1 cellular context compared by ENCODE assay signal in the genomic region with DNA sequence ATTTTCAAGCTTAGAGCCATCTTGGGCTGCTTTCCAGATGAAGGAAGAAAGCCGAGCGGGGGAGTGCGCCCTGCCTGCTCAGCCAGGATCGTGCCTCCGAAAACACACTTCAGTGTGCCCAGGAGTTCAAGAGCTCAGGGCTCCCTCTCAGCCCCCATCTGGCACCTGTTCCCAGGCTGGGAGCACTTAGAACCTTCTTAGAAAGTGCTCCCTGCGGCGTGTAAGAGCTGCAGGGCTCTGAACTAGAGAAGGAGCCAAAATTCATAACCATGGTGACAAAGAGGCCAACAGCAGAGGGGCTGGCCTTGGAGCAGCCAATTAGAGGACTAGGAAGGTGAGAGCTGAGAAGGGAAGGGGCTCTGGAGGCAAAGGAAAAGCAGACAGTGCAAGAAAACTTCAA.
TF ChIP-seq lines count a peak whose summit lies in the region.

No MANE protein-coding gene starts in this region.

TF ChIP-seq in HepG2, 621 proteins besides CTCF, POLR2A, EP300 and RAD21:
- TF ChIP-seq ZSCAN30 (CRISPR knock-in tag; IDR thresholded peaks at IDR 0.05), result no peak
- TF ChIP-seq CHCHD3 (CRISPR knock-in tag; IDR thresholded peaks at IDR 0.05), result no peak
- TF ChIP-seq, protein P1, sequence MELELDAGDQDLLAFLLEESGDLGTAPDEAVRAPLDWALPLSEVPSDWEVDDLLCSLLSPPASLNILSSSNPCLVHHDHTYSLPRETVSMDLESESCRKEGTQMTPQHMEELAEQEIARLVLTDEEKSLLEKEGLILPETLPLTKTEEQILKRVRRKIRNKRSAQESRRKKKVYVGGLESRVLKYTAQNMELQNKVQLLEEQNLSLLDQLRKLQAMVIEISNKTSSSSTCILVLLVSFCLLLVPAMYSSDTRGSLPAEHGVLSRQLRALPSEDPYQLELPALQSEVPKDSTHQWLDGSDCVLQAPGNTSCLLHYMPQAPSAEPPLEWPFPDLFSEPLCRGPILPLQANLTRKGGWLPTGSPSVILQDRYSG (CRISPR knock-in tag; IDR thresholded peaks at IDR 0.05), result no peak
- TF ChIP-seq SRSF9 (IDR thresholded peaks at IDR 0.05; ENCODE audit: borderline replicate concordance, insufficient read depth, low read depth, low read length, poor library complexity, severe bottlenecking), result no peak
- no peak for TF ChIP-seq SMAD3 (CRISPR knock-in tag; IDR thresholded peaks at IDR 0.05)
- TF ChIP-seq, protein P2, sequence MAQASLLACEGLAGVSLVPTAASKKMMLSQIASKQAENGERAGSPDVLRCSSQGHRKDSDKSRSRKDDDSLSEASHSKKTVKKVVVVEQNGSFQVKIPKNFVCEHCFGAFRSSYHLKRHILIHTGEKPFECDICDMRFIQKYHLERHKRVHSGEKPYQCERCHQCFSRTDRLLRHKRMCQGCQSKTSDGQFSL (CRISPR knock-in tag; IDR thresholded peaks at IDR 0.05), result no peak
- TF ChIP-seq, protein P3, sequence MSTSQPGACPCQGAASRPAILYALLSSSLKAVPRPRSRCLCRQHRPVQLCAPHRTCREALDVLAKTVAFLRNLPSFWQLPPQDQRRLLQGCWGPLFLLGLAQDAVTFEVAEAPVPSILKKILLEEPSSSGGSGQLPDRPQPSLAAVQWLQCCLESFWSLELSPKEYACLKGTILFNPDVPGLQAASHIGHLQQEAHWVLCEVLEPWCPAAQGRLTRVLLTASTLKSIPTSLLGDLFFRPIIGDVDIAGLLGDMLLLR (CRISPR knock-in tag; IDR thresholded peaks at IDR 0.05), result no peak
- TF ChIP-seq, protein P4, sequence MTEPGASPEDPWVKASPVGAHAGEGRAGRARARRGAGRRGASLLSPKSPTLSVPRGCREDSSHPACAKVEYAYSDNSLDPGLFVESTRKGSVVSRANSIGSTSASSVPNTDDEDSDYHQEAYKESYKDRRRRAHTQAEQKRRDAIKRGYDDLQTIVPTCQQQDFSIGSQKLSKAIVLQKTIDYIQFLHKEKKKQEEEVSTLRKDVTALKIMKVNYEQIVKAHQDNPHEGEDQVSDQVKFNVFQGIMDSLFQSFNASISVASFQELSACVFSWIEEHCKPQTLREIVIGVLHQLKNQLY (CRISPR knock-in tag; IDR thresholded peaks at IDR 0.05), result no peak
- TF ChIP-seq FOXP1 (IDR thresholded peaks at IDR 0.05), result no peak
- no peak for TF ChIP-seq FOXP1 (CRISPR knock-in tag; IDR thresholded peaks at IDR 0.05)
- no peak for TF ChIP-seq ZNF292 (CRISPR knock-in tag; IDR thresholded peaks at IDR 0.05; ENCODE audit: borderline replicate concordance, low read depth)
- TF ChIP-seq ZNF780A (CRISPR knock-in tag; IDR thresholded peaks at IDR 0.05), result no peak
- TF ChIP-seq ZNF382 (CRISPR knock-in tag; IDR thresholded peaks at IDR 0.05; ENCODE audit: borderline replicate concordance), result no peak
- TF ChIP-seq HDAC1 (CRISPR knock-in tag; IDR thresholded peaks at IDR 0.05), result no peak
- TF ChIP-seq, protein P5, sequence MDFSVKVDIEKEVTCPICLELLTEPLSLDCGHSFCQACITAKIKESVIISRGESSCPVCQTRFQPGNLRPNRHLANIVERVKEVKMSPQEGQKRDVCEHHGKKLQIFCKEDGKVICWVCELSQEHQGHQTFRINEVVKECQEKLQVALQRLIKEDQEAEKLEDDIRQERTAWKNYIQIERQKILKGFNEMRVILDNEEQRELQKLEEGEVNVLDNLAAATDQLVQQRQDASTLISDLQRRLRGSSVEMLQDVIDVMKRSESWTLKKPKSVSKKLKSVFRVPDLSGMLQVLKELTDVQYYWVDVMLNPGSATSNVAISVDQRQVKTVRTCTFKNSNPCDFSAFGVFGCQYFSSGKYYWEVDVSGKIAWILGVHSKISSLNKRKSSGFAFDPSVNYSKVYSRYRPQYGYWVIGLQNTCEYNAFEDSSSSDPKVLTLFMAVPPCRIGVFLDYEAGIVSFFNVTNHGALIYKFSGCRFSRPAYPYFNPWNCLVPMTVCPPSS (IDR thresholded peaks at IDR 0.05), result no peak
